20 cellular contexts compared by ENCODE assay signal in genomic region chr10:71661942-71662341, GRCh38. TPM values are rescaled to one million over a fixed set of nuclear protein-coding genes. Genes with fewer than 3 reads are reported as not detected.
DNase-seq lines count a peak whose midpoint lies in the region; ATAC-seq, FAIRE-seq and TF ChIP-seq lines count a peak whose summit lies in the region.
"Had no signal": no experiment of that assay in that cellular context is flagged by ENCODE, and none has a peak within 500 bp of the region (broad histone marks: within the 10 kb centered on the region; RNA-seq: fewer than 3 reads in every experiment).

No MANE protein-coding gene starts in this region.

- peak overlapping the region; percentile 72 for H3K27ac Mint-ChIP-seq in astrocyte (ENCODE audit: unreplicated experiment)
- H3K27ac Mint-ChIP-seq: B cell; CD8-positive, alpha-beta T cell; HFFc6 had no signal

- no peak overlapping the region for H3K14ac ChIP-seq in neuronal stem cell (ENCODE audit: low read length)

- peak overlapping the region; percentile 71 for H2AK5ac ChIP-seq in neuronal stem cell (ENCODE audit: low read depth, low read length)

- H2BK12ac ChIP-seq in neuronal stem cell (ENCODE audit: low read length), result no peak overlapping the region

- intact Hi-C loops in left colon (cut with DNase I, micrococcal nuclease), result no loop called here

- H2BK120ac ChIP-seq in neuronal stem cell (ENCODE audit: low read depth, low read length), result no peak overlapping the region

- in situ Hi-C loops in GM13976 (cut with MboI; ENCODE audit: low sequenced_read_pairs, unreplicated experiment), result no loop called here

- H3K4me1 Mint-ChIP-seq in astrocyte (ENCODE audit: low read depth, unreplicated experiment), result peaks cover 10% of the 10 kb centered on the region

- H3K27me3 Mint-ChIP-seq in astrocyte (ENCODE audit: low read depth, unreplicated experiment), result peaks cover 76% of the 10 kb centered on the region
- H3K27me3 Mint-ChIP-seq: B cell had no signal

- H3K79me2 ChIP-seq in astrocyte (ENCODE audit: insufficient read depth, low read length), result no peaks in the 10 kb centered on the region

- H3K27ac ChIP-seq in HEK293 (ENCODE audit: extremely low read depth, low read depth, low read length) (no peak overlapping the region), astrocyte (ENCODE audit: low read depth, low read length) (no peak overlapping the region), neuronal stem cell (replicated peaks; ENCODE audit: low read length) (no peak overlapping the region)
- H3K27ac ChIP-seq: BLaER1 treated with 17β-estradiol and CSF1 and Interleukin-3, amounts not matched to agents 10 nM and 100 nM had no signal

- no peak overlapping the region for H2AFZ ChIP-seq in astrocyte (ENCODE audit: low read depth, low read length)
- H2AFZ ChIP-seq in neuronal stem cell (ENCODE audit: low read length), result no peak overlapping the region

- DNase-seq in astrocyte (ENCODE audit: low read depth) (no peak), left colon (peak in 1 of 2 donors; percentile 31), neuronal stem cell (ENCODE audit: low spot score) (no peak), GM13976 (ENCODE audit: low spot score) (no peak), kidney tubule cell (ENCODE audit: low spot score) (no peak)
- no peak for DNase-seq in activated CD8-positive, alpha-beta memory T cell treated with anti-CD3 and anti-CD28 coated beads, Interleukin-2, amount 50 U/mL, for 4 hours
- DNase-seq: Calu3; CD8-positive, alpha-beta T cell; DMS79 treated with DMSO at 0.1 percent for 48 hours; GF-D8; HFFc6; IMR-90 had no signal

- H3K36me3 ChIP-seq in HEK293 (ENCODE audit: control insufficient read depth in 2 of 2, insufficient read depth in 1 of 2, low read length in 2 of 2) (no peaks in the 10 kb centered on the region), astrocyte (ENCODE audit: insufficient read depth, low read length) (no peaks in the 10 kb centered on the region), neuronal stem cell (replicated peaks in 1 of 2; ENCODE audit: control insufficient read depth in 2 of 2, insufficient read depth in 2 of 2, low read length in 2 of 2) (no peaks in the 10 kb centered on the region)
- H3K36me3 ChIP-seq: BLaER1 treated with 17β-estradiol and CSF1 and Interleukin-3, amounts not matched to agents 10 nM and 100 nM; HAP-1 had no signal

- H4K20me1 ChIP-seq in astrocyte (ENCODE audit: insufficient read depth, low read length), result no peaks in the 10 kb centered on the region

- no peaks in the 10 kb centered on the region for H3K36me3 Mint-ChIP-seq in astrocyte (ENCODE audit: low read depth, unreplicated experiment)
- H3K36me3 Mint-ChIP-seq: CD8-positive, alpha-beta T cell had no signal

- CTCF ChIA-PET in HEK293 (lab: Yijun Ruan, JAX), result no interaction called here

- WGBS in neuronal stem cell (ENCODE audit: extremely low coverage in 2 of 2, insufficient read length in 2 of 2, insufficient replicate concordance in 1 of 2), 2 donors, result no CpG with 5 or more reads among the region's 16 CpGs

- H3K4me3 Mint-ChIP-seq in astrocyte (ENCODE audit: unreplicated experiment), result no peak overlapping the region
- H3K4me3 Mint-ChIP-seq: B cell; CD8-positive, alpha-beta T cell; HFFc6 had no signal

- H3K4ac ChIP-seq in neuronal stem cell (ENCODE audit: low read length), result no peak overlapping the region

- TF ChIP-seq CTCF in HEK293 (tag by site-specific recombination; IDR thresholded peaks at IDR 0.05) (no peak), astrocyte (IDR thresholded peaks at IDR 0.05; ENCODE audit: insufficient read depth, low read depth, low read length) (no peak), GM13976 (IDR thresholded peaks at IDR 0.05; ENCODE audit: borderline replicate concordance, control extremely low read depth, extremely low read depth, insufficient read depth, missing control alignments) (no peak)

- no peaks in the 10 kb centered on the region for H3K79me1 ChIP-seq in neuronal stem cell (ENCODE audit: low read depth, low read length)

- no peak overlapping the region for H3K4me3 ChIP-seq in HEK293 (ENCODE audit: low read depth, low read length)
- no peak overlapping the region for H3K4me3 ChIP-seq in astrocyte (ENCODE audit: insufficient read depth, low read depth, low read length)
- no peak overlapping the region for H3K4me3 ChIP-seq in neuronal stem cell (ENCODE audit: low read length in 2 of 2)
- H3K4me3 ChIP-seq: BLaER1 treated with 17β-estradiol and CSF1 and Interleukin-3, amounts not matched to agents 10 nM and 100 nM; HAP-1 had no signal

- H4K91ac ChIP-seq in neuronal stem cell (ENCODE audit: low read depth, low read length, poor library complexity), result no peak overlapping the region

- no peaks in the 10 kb centered on the region for H3K9me3 Mint-ChIP-seq in astrocyte (ENCODE audit: unreplicated experiment)
- H3K9me3 Mint-ChIP-seq: CD8-positive, alpha-beta T cell; HFFc6 had no signal

- no peaks in the 10 kb centered on the region for H3K4me1 ChIP-seq in HEK293 (ENCODE audit: control insufficient read depth, insufficient read depth, low read length)
- H3K4me1 ChIP-seq in astrocyte (ENCODE audit: insufficient read depth, low read length), result no peaks in the 10 kb centered on the region
- H3K4me1 ChIP-seq in neuronal stem cell (ENCODE audit: control insufficient read depth in 2 of 2, insufficient read depth in 1 of 2, low read depth in 1 of 2, low read length in 2 of 2), result peaks cover 11 to 38% of the 10 kb centered on the region in 2 donors
- H3K4me1 ChIP-seq: HAP-1 had no signal

- peak overlapping the region; percentile 56 for H2BK15ac ChIP-seq in neuronal stem cell (ENCODE audit: low read length)

- H3K9ac ChIP-seq in astrocyte (ENCODE audit: low read length), result no peak overlapping the region
- H3K9ac ChIP-seq in neuronal stem cell (ENCODE audit: low read depth, low read length, poor library complexity), result no peak overlapping the region
- H3K9ac ChIP-seq: BLaER1 treated with 17β-estradiol and CSF1 and Interleukin-3, amounts not matched to agents 10 nM and 100 nM had no signal

- peak overlapping the region; percentile 67 for H3K23ac ChIP-seq in neuronal stem cell (ENCODE audit: low read depth, low read length, poor library complexity)

- peaks cover 16% of the 10 kb centered on the region for H3K27me3 ChIP-seq in astrocyte (ENCODE audit: insufficient read depth, low read length)
- peaks cover 0 to 22% (median 0%) of the 10 kb centered on the region in 3 experiments for H3K27me3 ChIP-seq in neuronal stem cell (ENCODE audit: control insufficient read depth in 3 of 3, insufficient read depth in 3 of 3, low read depth in 1 of 3, low read length in 3 of 3)

- H3K9me3 ChIP-seq in HEK293 (ENCODE audit: control insufficient read depth, insufficient read depth, low read depth, low read length) (no peaks in the 10 kb centered on the region), astrocyte (ENCODE audit: insufficient read depth, low read depth, low read length) (no peaks in the 10 kb centered on the region), neuronal stem cell (replicated peaks in 1 of 2; ENCODE audit: control insufficient read depth in 2 of 2, insufficient read depth in 1 of 2, low read depth in 1 of 2, low read length in 2 of 2) (no peaks in the 10 kb centered on the region)
- H3K9me3 ChIP-seq: HAP-1 had no signal

- H4K8ac ChIP-seq in neuronal stem cell (ENCODE audit: low read depth, low read length), result no peak overlapping the region

- POLR2A ChIA-PET in HEK293 (lab: Yijun Ruan, JAX), result no interaction called here

- H3K18ac ChIP-seq in neuronal stem cell (ENCODE audit: low read length), result peak overlapping the region; percentile 74

- H2BK5ac ChIP-seq in neuronal stem cell (ENCODE audit: low read length), result no peak overlapping the region

- no peak for FAIRE-seq in astrocyte (lab: Jason Lieb, UNC)
- FAIRE-seq: HTR-8/SVneo had no signal

- no peak overlapping the region for H3K4me2 ChIP-seq in astrocyte (ENCODE audit: low read length)
- no peak overlapping the region for H3K4me2 ChIP-seq in neuronal stem cell (ENCODE audit: insufficient read depth, low read length, poor library complexity, severe bottlenecking)
- H3K4me2 ChIP-seq: BLaER1 treated with 17β-estradiol and CSF1 and Interleukin-3, amounts not matched to agents 10 nM and 100 nM had no signal

- peak; percentile 56 for ATAC-seq in left colon
- no peak for ATAC-seq in GM19397 (IDR thresholded peaks at IDR 0.05; ENCODE audit: unreplicated experiment)
- ATAC-seq: CD8-positive, alpha-beta T cell had no signal

TF ChIP-seq in HEK293, 187 proteins besides CTCF, POLR2A, EP300 and RAD21:
- no peak for TF ChIP-seq ZNF776 (tag by site-specific recombination; IDR thresholded peaks at IDR 0.05; ENCODE audit: borderline replicate concordance)
- 0 out of 2 replicates have a peak, but pooled peaks have one; percentile 19 for TF ChIP-seq EGR2 (tag by site-specific recombination; IDR thresholded peaks at IDR 0.05; ENCODE audit: low read depth)
- TF ChIP-seq RBAK (tag by site-specific recombination; IDR thresholded peaks at IDR 0.05), result no peak
- TF ChIP-seq FEZF1 (tag by site-specific recombination; IDR thresholded peaks at IDR 0.05), result no peak
- TF ChIP-seq, protein P1, sequence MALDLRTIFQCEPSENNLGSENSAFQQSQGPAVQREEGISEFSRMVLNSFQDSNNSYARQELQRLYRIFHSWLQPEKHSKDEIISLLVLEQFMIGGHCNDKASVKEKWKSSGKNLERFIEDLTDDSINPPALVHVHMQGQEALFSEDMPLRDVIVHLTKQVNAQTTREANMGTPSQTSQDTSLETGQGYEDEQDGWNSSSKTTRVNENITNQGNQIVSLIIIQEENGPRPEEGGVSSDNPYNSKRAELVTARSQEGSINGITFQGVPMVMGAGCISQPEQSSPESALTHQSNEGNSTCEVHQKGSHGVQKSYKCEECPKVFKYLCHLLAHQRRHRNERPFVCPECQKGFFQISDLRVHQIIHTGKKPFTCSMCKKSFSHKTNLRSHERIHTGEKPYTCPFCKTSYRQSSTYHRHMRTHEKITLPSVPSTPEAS (tag by site-specific recombination; IDR thresholded peaks at IDR 0.05), result no peak

RNA-seq across cellular contexts. Expression of gene C10orf105, which starts 57.6 kb away (rescaled TPM):
- total RNA-seq in astrocyte (not detected in 2 replicates), left colon (under 1 TPM in 1 of 2 donors, not detected in 1; 0.08 TPM)
- 1.4 TPM for polyA plus RNA-seq in neuronal stem cell (2013, experiment 1 of 2)
- 1.3 TPM for polyA plus RNA-seq in neuronal stem cell (2013, experiment 2 of 2)
- total RNA-seq: A172, B cell, Calu3, H4, HFFc6 had no signal
- polyA plus RNA-seq: IMR-90 had no signal
